In the genomic region with DNA sequence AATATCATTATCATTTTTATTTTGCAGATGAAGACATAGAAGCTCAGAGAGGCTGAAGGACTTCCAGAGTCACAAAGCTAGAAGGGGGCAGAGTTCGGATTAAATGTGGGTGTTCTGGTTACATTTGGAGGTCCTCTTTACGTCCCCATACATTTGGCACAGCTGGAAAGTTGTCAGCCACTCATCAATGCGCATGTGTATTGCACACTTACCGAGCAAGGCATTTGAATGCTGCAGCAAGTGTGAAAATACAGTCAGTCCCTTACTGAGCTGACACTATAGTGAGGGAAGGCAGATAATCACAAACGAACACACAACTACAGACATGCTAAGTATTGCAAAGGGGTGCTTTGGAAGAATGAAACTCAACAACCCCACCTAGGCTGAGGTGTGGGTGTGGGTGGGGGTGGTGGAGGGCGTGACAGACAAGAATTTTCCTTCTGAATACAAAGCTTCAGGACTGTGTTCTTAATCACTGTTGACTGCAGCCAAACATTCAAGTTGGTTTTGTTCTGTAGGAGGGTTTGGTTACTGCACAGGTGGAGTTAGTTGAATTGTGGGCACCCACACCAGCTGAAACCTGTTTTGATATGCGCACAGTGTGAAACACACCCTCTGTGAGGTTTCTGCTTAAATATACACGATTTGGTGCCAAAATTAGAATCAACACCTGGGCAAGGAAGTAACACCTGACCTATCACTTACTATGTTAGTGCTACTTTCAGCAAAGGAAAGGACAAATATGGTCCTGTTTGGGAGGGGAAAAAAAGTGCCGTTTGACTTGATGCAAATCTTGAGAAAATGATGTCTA, we compare ENCODE assay signal across 8 cellular contexts.
DNase-seq lines count a peak whose midpoint lies in the region; ATAC-seq and TF ChIP-seq lines count a peak whose summit lies in the region.

No MANE protein-coding gene starts in this region.

- H3K4me3 ChIP-seq in prostate gland = no peak overlapping the region
- no peak overlapping the region for H3K4me3 ChIP-seq in testis

- H3K27ac ChIP-seq in epithelial cell of prostate (peak overlapping the region; percentile 44), prostate gland (no peak overlapping the region), testis (no peak overlapping the region)

- intact Hi-C loops in prostate gland (cut with DNase I) (no loop called here), testis (cut with DNase I; ENCODE audit: low total_unique reads) (no loop called here)

- DNase-seq in DMS53 (lab: John Stamatoyannopoulos, UW) = peak; percentile 58
- DNase-seq in DMS53 treated with DMSO at 0.1 percent for 48 hours (lab: John Stamatoyannopoulos, UW; ENCODE audit: unreplicated experiment) = no peak
- DNase-seq in SW480 (ENCODE audit: low spot score) = peak; percentile 1
- DNase-seq in epithelial cell of prostate (ENCODE audit: low read depth, low spot score) = peak; percentile 70
- no peak for DNase-seq in prostate gland (ENCODE audit: low spot score)
- no peak for DNase-seq in SKM-1 (lab: John Stamatoyannopoulos, UW; ENCODE audit: unreplicated experiment)
- DNase-seq in testis = no peak

- peak; percentile 87 for ATAC-seq in HG03066 (IDR thresholded peaks at IDR 0.05; ENCODE audit: low read depth, unreplicated experiment)

- TF ChIP-seq CTCF in prostate gland (IDR thresholded peaks at IDR 0.05) (no peak), testis (IDR thresholded peaks at IDR 0.05) (no peak)

- H3K9me3 ChIP-seq in prostate gland = no peaks in the 10 kb centered on the region
- H3K9me3 ChIP-seq in testis = no peaks in the 10 kb centered on the region

- WGBS in prostate gland = 37% methylated on average over 9 of the region's 9 CpGs
- WGBS in testis, 2 donors = 70 to 74% methylated on average over 9 of the region's 9 CpGs

- TF ChIP-seq POLR2A in prostate gland (IDR thresholded peaks at IDR 0.05) (no peak), testis (IDR thresholded peaks at IDR 0.05) (no peak)

- H3K27me3 ChIP-seq in prostate gland (replicated peaks; ENCODE audit: insufficient read depth) (no peaks in the 10 kb centered on the region), testis (no peaks in the 10 kb centered on the region)

- no peaks in the 10 kb centered on the region for H3K4me1 ChIP-seq in prostate gland (replicated peaks)
- H3K4me1 ChIP-seq in testis = no peaks in the 10 kb centered on the region

- H3K36me3 ChIP-seq in prostate gland = no peaks in the 10 kb centered on the region
- H3K36me3 ChIP-seq in testis (ENCODE audit: low read depth, missing control alignments) = no peaks in the 10 kb centered on the region

Comparison
In these comparisons a context has a peak if more than half of its experiments do, and no peak if none do; other contexts are left out.
1. DNase-seq: peak in DMS53 (single experiment), SW480 (single experiment) and epithelial cell of prostate (single experiment); none in DMS53 treated with DMSO at 0.1 percent for 48 hours (single experiment), prostate gland (single experiment), SKM-1 (single experiment) and testis (single experiment).